In genomic region chr19:47417107-47417745, GRCh38 we compare ENCODE assay signal across 18 cellular contexts. TPM values are rescaled to one million over a fixed set of nuclear protein-coding genes. Genes with fewer than 3 reads are reported as not detected.
A peak's percentile ranks its signal among the peaks of the same experiment; 100 is the strongest.
DNase-seq lines count a peak whose midpoint lies in the region; ATAC-seq and TF ChIP-seq lines count a peak whose summit lies in the region.
"Had no signal": no experiment of that assay in that cellular context is flagged by ENCODE, and none has a peak within 500 bp of the region (broad histone marks: within the 10 kb centered on the region; RNA-seq: fewer than 3 reads in every experiment).

No MANE protein-coding gene starts in this region.

- TF ChIP-seq CTCF in glutamatergic neuron (IDR thresholded peaks at IDR 0.05; ENCODE audit: partially characterized antibody, unreplicated experiment), result no peak
- no peak for TF ChIP-seq CTCF in neural crest cell (conservative IDR thresholded peaks at IDR 0.05)

- peaks cover 77% of the 10 kb centered on the region for H3K27me3 Mint-ChIP-seq in CD4-positive, CD25-positive, alpha-beta regulatory T cell
- peaks cover 33% of the 10 kb centered on the region for H3K27me3 Mint-ChIP-seq in glutamatergic neuron (ENCODE audit: unreplicated experiment)
- peaks cover 17% of the 10 kb centered on the region for H3K27me3 Mint-ChIP-seq in neural crest cell (ENCODE audit: low read depth)

- no peak for DNase-seq in CD4-positive, CD25-positive, alpha-beta regulatory T cell
- DNase-seq in NT2/D1 (ENCODE audit: low read depth, low spot score) (no peak), glutamatergic neuron (no peak), neural crest cell (ENCODE audit: low read depth, low spot score) (no peak), AG08396 (ENCODE audit: low spot score) (no peak), GM19240 (ENCODE audit: insufficient read length, low spot score) (no peak)
- DNase-seq: activated CD4-positive, alpha-beta T cell treated with anti-CD3 and anti-CD28 coated beads, Interleukin-2, amount 50 U/mL, for 48 hours; activated effector memory CD4-positive, alpha-beta T cell treated with anti-CD3 and anti-CD28 coated beads, Interleukin-2, amount 50 U/mL, for 16 hours; COR-L47; heart right ventricle; Peyer's patch; retina; stomach had no signal

- H3K27me3 ChIP-seq in CD4-positive, CD25-positive, alpha-beta regulatory T cell (ENCODE audit: control insufficient read depth, insufficient read depth, low read length), result peaks cover 16% of the 10 kb centered on the region
- H3K27me3 ChIP-seq in NT2/D1 (ENCODE audit: insufficient read depth, insufficient read length), result peaks cover 38% of the 10 kb centered on the region

- H3K4me3 Mint-ChIP-seq in CD4-positive, CD25-positive, alpha-beta regulatory T cell, result peak overlapping the region in 3 of 4 donors; percentile 73 to 86 (median 82)
- H3K4me3 Mint-ChIP-seq in glutamatergic neuron (ENCODE audit: unreplicated experiment) (peak overlapping the region; percentile 99), neural crest cell (peak overlapping the region; percentile 90)

- no peak for ATAC-seq in CD4-positive, CD25-positive, alpha-beta regulatory T cell (ENCODE audit: low read depth in 2 of 2)
- ATAC-seq in GM19035 (IDR thresholded peaks at IDR 0.05; ENCODE audit: unreplicated experiment) (no peak), HG02870 (IDR thresholded peaks at IDR 0.05; ENCODE audit: unreplicated experiment) (no peak)

- H3K9me3 ChIP-seq in CD4-positive, CD25-positive, alpha-beta regulatory T cell (ENCODE audit: control insufficient read depth in 2 of 2, low read length in 2 of 2), result no peaks in the 10 kb centered on the region
- H3K9me3 ChIP-seq in NT2/D1 (ENCODE audit: insufficient read depth, low read length), result no peaks in the 10 kb centered on the region
- H3K9me3 ChIP-seq: heart right ventricle, Peyer's patch, stomach had no signal

- no peaks in the 10 kb centered on the region for H3K36me3 ChIP-seq in CD4-positive, CD25-positive, alpha-beta regulatory T cell (ENCODE audit: control insufficient read depth, insufficient read depth, low read length)
- H3K36me3 ChIP-seq in NT2/D1 (ENCODE audit: insufficient read depth, insufficient read length, low read length), result peaks cover 16% of the 10 kb centered on the region
- H3K36me3 ChIP-seq: heart right ventricle, Peyer's patch had no signal

- H3K4me1 Mint-ChIP-seq in CD4-positive, CD25-positive, alpha-beta regulatory T cell, result peaks cover 4 to 40% (median 21%) of the 10 kb centered on the region in 4 donors
- H3K4me1 Mint-ChIP-seq in glutamatergic neuron (ENCODE audit: low read depth, unreplicated experiment) (peaks cover 25% of the 10 kb centered on the region), neural crest cell (peaks cover 44% of the 10 kb centered on the region)

- H3K4me3 ChIP-seq in CD4-positive, CD25-positive, alpha-beta regulatory T cell (ENCODE audit: low read depth, low read length), result no peak overlapping the region
- peak overlapping the region; percentile 69 for H3K4me3 ChIP-seq in NT2/D1 (ENCODE audit: insufficient read length, low read depth)

- peaks cover 30% of the 10 kb centered on the region for H3K4me1 ChIP-seq in CD4-positive, CD25-positive, alpha-beta regulatory T cell (ENCODE audit: control insufficient read depth, insufficient read depth, low read length, poor library complexity, severe bottlenecking)
- H3K4me1 ChIP-seq in NT2/D1 (ENCODE audit: insufficient read depth, insufficient read length), result peaks cover 9% of the 10 kb centered on the region

- H3K27ac Mint-ChIP-seq in CD4-positive, CD25-positive, alpha-beta regulatory T cell, result peak overlapping the region in 1 of 3 donors; percentile 87
- peak overlapping the region; percentile 79 for H3K27ac Mint-ChIP-seq in glutamatergic neuron (ENCODE audit: unreplicated experiment)
- H3K27ac Mint-ChIP-seq in neural crest cell (ENCODE audit: unreplicated experiment), result no peak overlapping the region
- H3K27ac Mint-ChIP-seq: memory B cell had no signal

- H3K9me3 Mint-ChIP-seq in CD4-positive, CD25-positive, alpha-beta regulatory T cell, result peaks cover 0 to 7% (median 1%) of the 10 kb centered on the region in 7 donors
- peaks cover 27% of the 10 kb centered on the region for H3K9me3 Mint-ChIP-seq in glutamatergic neuron (ENCODE audit: unreplicated experiment)
- no peaks in the 10 kb centered on the region for H3K9me3 Mint-ChIP-seq in neural crest cell
- H3K9me3 Mint-ChIP-seq: memory B cell had no signal

- H3K27ac ChIP-seq in CD4-positive, CD25-positive, alpha-beta regulatory T cell (ENCODE audit: insufficient read depth, low read length, poor library complexity, severe bottlenecking), result no peak overlapping the region
- H3K27ac ChIP-seq: heart right ventricle, Peyer's patch, stomach had no signal

- peak overlapping the region; percentile 81 for H3K9ac ChIP-seq in NT2/D1 (ENCODE audit: insufficient read length, low read depth)

- H3K36me3 Mint-ChIP-seq in CD4-positive, CD25-positive, alpha-beta regulatory T cell, result peaks cover 4% of the 10 kb centered on the region
- H3K36me3 Mint-ChIP-seq in glutamatergic neuron (ENCODE audit: unreplicated experiment) (peaks cover 10% of the 10 kb centered on the region), neural crest cell (ENCODE audit: low read depth) (peaks cover 8% of the 10 kb centered on the region)

RNA-seq across cellular contexts. Expression of gene MEIS3, which starts 2.1 kb away (rescaled TPM):
- total RNA-seq in CD4-positive, CD25-positive, alpha-beta regulatory T cell, result not detected
- polyA plus RNA-seq in CD4-positive, CD25-positive, alpha-beta regulatory T cell, result 1 to 10 TPM in 1 of 4 donors, under 1 TPM in 2, not detected in 1; 0.13 to 1.0 (median 0.44) TPM
- total RNA-seq in glutamatergic neuron (ENCODE audit: unreplicated experiment) (255 TPM), neural crest cell (99.9 and 109 TPM in 2 replicates)
- total RNA-seq: T-helper 1 cell treated with Interleukin-12 subunit alpha and Interleukin-12 subunit beta and Interleukin-4 antibody, amounts not matched to agents 30 ng/mL and 1 ng/mL, for 36 hours had no signal

RNA-seq across cellular contexts. Expression of gene SLC8A2, which starts 54.5 kb away (rescaled TPM):
- not detected for total RNA-seq in CD4-positive, CD25-positive, alpha-beta regulatory T cell
- polyA plus RNA-seq in CD4-positive, CD25-positive, alpha-beta regulatory T cell, result not detected
- total RNA-seq in glutamatergic neuron (ENCODE audit: unreplicated experiment), result 115 TPM
- total RNA-seq in neural crest cell, result 0.61 and 0.70 TPM in 2 replicates
- total RNA-seq: M059J; T-helper 1 cell treated with Interleukin-12 subunit alpha and Interleukin-12 subunit beta and Interleukin-4 antibody, amounts not matched to agents 30 ng/mL and 1 ng/mL, for 36 hours had no signal

Comparison
In these comparisons a context has a peak if more than half of its experiments do, and no peak if none do; other contexts are left out.
1. RNA of gene MEIS3, which starts 2.1 kb away (total RNA-seq): 255 TPM in glutamatergic neuron (single experiment) and 99.9 to 109 TPM in neural crest cell; not detected in CD4-positive, CD25-positive, alpha-beta regulatory T cell (single experiment); every median in the first group is over 10 times any median in the second.
2. RNA of gene SLC8A2, which starts 54.5 kb away (total RNA-seq): 115 TPM in glutamatergic neuron (single experiment); 0.61 to 0.70 TPM in neural crest cell and not detected in CD4-positive, CD25-positive, alpha-beta regulatory T cell (single experiment); every median in the first group is over 10 times any median in the second.
3. Peak in every context shown above with its lines, with median percentiles within 50 percentile points of each other: H3K4me3 Mint-ChIP-seq.